In the genomic region with DNA sequence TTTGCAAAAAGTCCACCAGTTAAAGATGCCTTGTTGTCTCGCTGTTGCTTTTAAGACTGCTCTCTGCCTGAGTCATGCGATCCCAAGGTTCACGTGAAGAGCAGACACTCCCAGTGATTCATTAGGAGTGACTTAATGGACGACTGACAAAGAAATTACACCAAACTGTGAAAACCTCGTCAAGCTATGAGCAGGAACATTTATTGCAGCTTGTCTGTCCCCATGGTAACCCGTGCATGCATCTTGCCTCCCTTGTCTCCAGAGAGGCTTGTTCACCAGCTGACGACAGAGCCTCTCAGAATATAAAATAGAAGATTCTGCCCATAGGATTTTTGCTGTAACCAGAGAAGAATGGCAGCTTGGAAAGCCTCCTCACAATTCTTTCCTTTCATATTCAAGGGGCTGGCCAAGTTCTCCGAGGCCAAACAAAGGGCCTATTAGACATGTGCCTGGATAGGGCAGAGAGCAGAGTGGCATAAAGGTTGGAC, we compare ENCODE assay signal across 10 cellular contexts.
DNase-seq lines count a peak whose midpoint lies in the region; ATAC-seq and TF ChIP-seq lines count a peak whose summit lies in the region.
"Had no signal": no experiment of that assay in that cellular context is flagged by ENCODE, and none has a peak within 500 bp of the region (broad histone marks: within the 10 kb centered on the region; RNA-seq: fewer than 3 reads in every experiment).

No MANE protein-coding gene starts in this region.

- H3K4me1 ChIP-seq in smooth muscle cell (ENCODE audit: low read depth) = peaks cover 26% of the 10 kb centered on the region

- H3K27me3 ChIP-seq in smooth muscle cell (ENCODE audit: low read depth) = no peaks in the 10 kb centered on the region

- peak; percentile 69 for ATAC-seq in left ventricle myocardium superior
- no peak for ATAC-seq in HG03354 (IDR thresholded peaks at IDR 0.05; ENCODE audit: poor library complexity, severe bottlenecking, unreplicated experiment)
- no peak for ATAC-seq in HG02571 (IDR thresholded peaks at IDR 0.05; ENCODE audit: unreplicated experiment)
- ATAC-seq: activated CD8-positive, alpha-beta memory T cell treated with anti-CD3 and anti-CD28 coated beads, Interleukin-2, amount 10 ng/mL, durations not matched to agents 7 days and 5 days had no signal

- 6% methylated on average over 8 of the region's 8 CpGs for WGBS in smooth muscle cell (ENCODE audit: low lambda C conversion rate)

- no peak for TF ChIP-seq CTCF in WI38 (IDR thresholded peaks at IDR 0.05; ENCODE audit: low read depth, low read length)
- no peak for TF ChIP-seq CTCF in smooth muscle cell (IDR thresholded peaks at IDR 0.05; ENCODE audit: borderline replicate concordance, insufficient read depth, poor library complexity, severe bottlenecking)

- H3F3A ChIP-seq in smooth muscle cell (ENCODE audit: low read depth) = peaks cover 18% of the 10 kb centered on the region

- H3K4me3 ChIP-seq in WI38 (ENCODE audit: low read depth, low read length) (peak overlapping the region; percentile 28), smooth muscle cell (no peak overlapping the region)

- DNase-seq in HS-27A (ENCODE audit: low read depth) = peak; percentile 52
- no peak for DNase-seq in left ventricle myocardium superior
- DNase-seq in smooth muscle cell (lab: John Stamatoyannopoulos, UW; ENCODE audit: unreplicated experiment) = peak; percentile 45
- no peak for DNase-seq in NCI-H1694 (lab: John Stamatoyannopoulos, UW)
- no peak for DNase-seq in activated gamma-delta T cell treated with Interleukin-2 at 50 U/mL for 16 hours
- DNase-seq: activated CD8-positive, alpha-beta memory T cell treated with anti-CD3 and anti-CD28 coated beads, Interleukin-2, amount 10 ng/mL, durations not matched to agents 7 days and 5 days; stimulated activated CD4-positive, alpha-beta T cell treated with anti-CD3 and anti-CD28 coated beads, Interleukin-12 subunit alpha, Interleukin-12 subunit beta, amount 100 ng/mL, for 4 hours had no signal

- H3K36me3 ChIP-seq in smooth muscle cell (ENCODE audit: low read depth) = no peaks in the 10 kb centered on the region

- intact Hi-C loops in left ventricle myocardium superior (cut with micrococcal nuclease) = no loop called here

- peak overlapping the region; percentile 70 for H3K4me2 ChIP-seq in smooth muscle cell

- peaks cover 3% of the 10 kb centered on the region for H4K20me1 ChIP-seq in smooth muscle cell (ENCODE audit: low read depth)

- H3K79me2 ChIP-seq in smooth muscle cell (ENCODE audit: low read depth) = no peaks in the 10 kb centered on the region

- H2AFZ ChIP-seq in smooth muscle cell (ENCODE audit: low read depth) = no peak overlapping the region

- H3K9me3 ChIP-seq in smooth muscle cell (replicated peaks; ENCODE audit: low read depth) = no peaks in the 10 kb centered on the region

- H3K27ac ChIP-seq in smooth muscle cell (ENCODE audit: low read depth) = peak overlapping the region; percentile 98

- H3K9ac ChIP-seq in smooth muscle cell (ENCODE audit: low read depth) = peak overlapping the region; percentile 93

Comparison
In these comparisons a context has a peak if more than half of its experiments do, and no peak if none do; other contexts are left out.
1. DNase-seq: peak in HS-27A (single experiment) and smooth muscle cell (single experiment); none in left ventricle myocardium superior (single experiment), NCI-H1694 (single experiment) and activated gamma-delta T cell treated with Interleukin-2 at 50 U/mL for 16 hours (single experiment).